20 cellular contexts compared by ENCODE assay signal in the genomic region with DNA sequence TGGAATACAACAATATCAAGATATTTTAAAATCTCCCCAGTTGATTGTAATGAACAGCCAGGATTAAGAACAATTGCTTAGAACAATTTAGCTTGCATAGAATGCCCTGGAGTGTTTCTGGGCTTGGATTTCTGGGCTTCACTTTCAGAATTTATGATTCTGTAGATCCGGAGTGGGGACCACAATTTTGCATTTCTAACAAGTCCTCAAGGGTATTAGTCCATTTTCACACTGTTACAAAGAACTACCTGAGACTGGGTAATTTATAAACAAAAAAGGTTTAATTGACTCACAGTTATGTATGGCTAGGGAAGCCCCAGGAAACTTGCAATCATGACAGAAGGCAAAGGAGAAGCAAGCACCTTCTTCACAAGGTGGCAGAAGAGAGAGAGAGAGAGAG. TPM values are rescaled to one million over a fixed set of nuclear protein-coding genes. Genes with fewer than 3 reads are reported as not detected.
DNase-seq lines count a peak whose midpoint lies in the region; ATAC-seq, FAIRE-seq and TF ChIP-seq lines count a peak whose summit lies in the region.
"Had no signal": no experiment of that assay in that cellular context is flagged by ENCODE, and none has a peak within 500 bp of the region (broad histone marks: within the 10 kb centered on the region; RNA-seq: fewer than 3 reads in every experiment).

No MANE protein-coding gene starts in this region.

- TF ChIP-seq EP300 in GM12878 (IDR thresholded peaks at IDR 0.05; ENCODE audit: borderline replicate concordance in 1 of 2, control insufficient read depth in 1 of 2, low read depth in 2 of 2, low read length in 2 of 2), result no peak

- SMC1A ChIA-PET in GM12878 (lab: Charles Lee; ENCODE audit: uncharacterized antibody, unreplicated experiment), result no interaction called here

- no peak overlapping the region for H2AFZ ChIP-seq in GM12878 (ENCODE audit: control insufficient read depth, low read depth, low read length)

- TF ChIP-seq CTCF in GM12878 (IDR thresholded peaks at IDR 0.05 in 2 of 3, conservative IDR thresholded peaks at IDR 0.05 in 1 of 3; ENCODE audit: control insufficient read depth in 2 of 3, extremely low read depth in 1 of 3, insufficient read depth in 1 of 3, low read depth in 3 of 3, low read length in 3 of 3), result no peak

- H3K79me2 ChIP-seq in GM12878 (ENCODE audit: control insufficient read depth, insufficient read depth, low read length), result no peaks in the 10 kb centered on the region

- TF ChIP-seq RAD21 in GM12878 (IDR thresholded peaks at IDR 0.05; ENCODE audit: insufficient read depth, low read depth, low read length), result no peak

- POLR2A ChIA-PET in GM12878 (lab: Charles Lee), result no interaction called here

- no peaks in the 10 kb centered on the region for H3K4me1 ChIP-seq in GM12878 (ENCODE audit: control insufficient read depth, insufficient read depth, low read length)
- H3K4me1 ChIP-seq: HAP-1 had no signal

- RAD21 ChIA-PET in GM12878 (lab: Charles Lee; ENCODE audit: unreplicated experiment), result no interaction called here

- TF ChIP-seq POLR2A in GM12878 (IDR thresholded peaks at IDR 0.05; ENCODE audit: low read depth, low read length), result no peak

- no peak overlapping the region for H3K4me3 ChIP-seq in GM12878
- H3K4me3 ChIP-seq: A549, HAP-1 had no signal

- no peak overlapping the region for H3K4me2 ChIP-seq in GM12878 (ENCODE audit: control insufficient read depth, insufficient read depth)
- H3K4me2 ChIP-seq: A549 had no signal

- no peak overlapping the region for H3K27ac ChIP-seq in GM12878 (ENCODE audit: control insufficient read depth, insufficient read depth)
- H3K27ac ChIP-seq: A549 had no signal

- FAIRE-seq in GM12878 (lab: Jason Lieb, UNC), result no peak
- FAIRE-seq: A549 had no signal

- no TSS peak for BruUV-seq in GM12878 (replicated peaks; lab: Mats Ljungman, UMichigan)

- intact Hi-C loops in GM12878 (cut with micrococcal nuclease; ENCODE audit: unreplicated experiment), result no loop called here

- in situ Hi-C loops in GM12878 (cut with MboI), result no loop called here

- CTCF ChIA-PET in GM12878 (lab: Yijun Ruan, JAX), result interaction anchor here (0.6 to 1.2 kb wide), 2 partner anchors 28 to 141 kb away, joined by 3 to 4 read pairs; no protein-coding TSS in a partner anchor

- 0% methylated on average over 1 of the region's 1 CpG for WGBS in GM12878 (ENCODE audit: insufficient coverage, insufficient replicate concordance, low lambda C conversion rate, missing lambda C conversion rate)

- ATAC-seq in GM18861 (IDR thresholded peaks at IDR 0.05; ENCODE audit: unreplicated experiment) (peak; percentile 28), GM19397 (IDR thresholded peaks at IDR 0.05; ENCODE audit: unreplicated experiment) (peak; percentile 20), HG02759 (IDR thresholded peaks at IDR 0.05; ENCODE audit: unreplicated experiment) (peak; percentile 18), GM12878 (peak; percentile 49)
- ATAC-seq: A549 had no signal

- no peaks in the 10 kb centered on the region for H3K36me3 ChIP-seq in GM12878 (ENCODE audit: control insufficient read depth in 2 of 2, insufficient read depth in 2 of 2, low read length in 1 of 2)
- H3K36me3 ChIP-seq: HAP-1 had no signal

- DNase-seq in GM12878 (ENCODE audit: low read depth, low spot score) (no peak), NCI-H146 treated with DMSO at 0.1 percent for 48 hours (lab: John Stamatoyannopoulos, UW; ENCODE audit: unreplicated experiment) (no peak), SIG-M5 treated with dmso at 0.1 percent for 504 hours (lab: John Stamatoyannopoulos, UW; ENCODE audit: unreplicated experiment) (no peak)
- DNase-seq in activated CD4-positive, alpha-beta T cell treated with anti-CD3 and anti-CD28 coated beads for 4 hours, result no peak
- DNase-seq: C1 segment of cervical spinal cord, DMS79 treated with DMSO at 0.1 percent for 48 hours, NCI-H1105 treated with DMSO at 0.1 percent for 48 hours, NCI-H187 treated with DMSO at 0.1 percent for 48 hours, NCI-H2171, NCI-H446, NCI-H69, SHP77 treated with DMSO at 0.1 percent for 48 hours had no signal

- H3K9me3 ChIP-seq in GM12878 (replicated peaks; ENCODE audit: control insufficient read depth, insufficient read depth, low read length), result no peaks in the 10 kb centered on the region
- H3K9me3 ChIP-seq: A549, HAP-1 had no signal

- no peaks in the 10 kb centered on the region for H4K20me1 ChIP-seq in GM12878 (ENCODE audit: control insufficient read depth, insufficient read depth)

- H3K9ac ChIP-seq in GM12878 (ENCODE audit: control insufficient read depth, insufficient read depth, low read length), result no peak overlapping the region

- no peaks in the 10 kb centered on the region for H3K27me3 ChIP-seq in GM12878 (replicated peaks in 1 of 2; ENCODE audit: control insufficient read depth in 2 of 2, insufficient read depth in 2 of 2, low read length in 1 of 2)

TF ChIP-seq in GM12878, 131 proteins besides CTCF, POLR2A, EP300 and RAD21:
- TF ChIP-seq, protein P1, sequence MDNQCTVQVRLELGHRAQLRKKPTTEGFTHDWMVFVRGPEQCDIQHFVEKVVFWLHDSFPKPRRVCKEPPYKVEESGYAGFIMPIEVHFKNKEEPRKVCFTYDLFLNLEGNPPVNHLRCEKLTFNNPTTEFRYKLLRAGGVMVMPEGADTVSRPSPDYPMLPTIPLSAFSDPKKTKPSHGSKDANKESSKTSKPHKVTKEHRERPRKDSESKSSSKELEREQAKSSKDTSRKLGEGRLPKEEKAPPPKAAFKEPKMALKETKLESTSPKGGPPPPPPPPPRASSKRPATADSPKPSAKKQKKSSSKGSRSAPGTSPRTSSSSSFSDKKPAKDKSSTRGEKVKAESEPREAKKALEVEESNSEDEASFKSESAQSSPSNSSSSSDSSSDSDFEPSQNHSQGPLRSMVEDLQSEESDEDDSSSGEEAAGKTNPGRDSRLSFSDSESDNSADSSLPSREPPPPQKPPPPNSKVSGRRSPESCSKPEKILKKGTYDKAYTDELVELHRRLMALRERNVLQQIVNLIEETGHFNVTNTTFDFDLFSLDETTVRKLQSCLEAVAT (IDR thresholded peaks at IDR 0.05), result no peak
- TF ChIP-seq ZNF24 (IDR thresholded peaks at IDR 0.05), result no peak

RNA-seq across cellular contexts. Expression of gene MYRIP, which starts 54.3 kb away (rescaled TPM):
- not detected in 2 replicates for total RNA-seq in GM12878 (2013; cell fraction: nucleolus; rRNA removed)
- not detected in 2 replicates for total RNA-seq in GM12878 (2014; rRNA removed)
- not detected in 2 replicates for total RNA-seq in GM12878 (2014; rRNA removed; fragmentation: Illumina TruSeq; extraction: Trizol)
- 0.08 TPM in 1 of 2 replicates, not detected in the other for total RNA-seq in GM12878 (2021)
- not detected for polyA plus RNA-seq in GM12878 (2011; ENCODE audit: low read depth)
- polyA plus RNA-seq in GM12878 (2011; rRNA removed), result 0.01 and 0.04 TPM in 2 replicates
- not detected in 2 replicates for polyA plus RNA-seq in GM12878 (2011; cell fraction: cytosol; rRNA removed)
- 0.04 TPM in 1 of 2 replicates, not detected in the other for polyA plus RNA-seq in GM12878 (2011; cell fraction: nucleus; rRNA removed)
- 0.04 TPM in 1 of 2 replicates, not detected in the other for polyA plus RNA-seq in GM12878 (2012)
- 0.03 TPM in 1 of 2 replicates, not detected in the other for polyA plus RNA-seq in GM12878 (2014; fragmentation: Illumina TruSeq; extraction: Trizol)
- not detected for polyA plus RNA-seq in GM12878 (2014; fragmentation: Nextera tagmentation; extraction: Ambion mirVana)
- not detected in 2 replicates for polyA plus RNA-seq in GM12878 (2014; rRNA removed)
- under 1 TPM in 1 of 2 experiments, not detected in 1; 0.04 TPM for polyA plus RNA-seq in GM12878 (2016; fragmentation: Nextera tagmentation; extraction: Ambion mirVana)
- polyA minus RNA-seq in GM12878 (2011; rRNA and poly(A)+ RNA removed), result not detected in 2 replicates
- not detected in 2 replicates for polyA minus RNA-seq in GM12878 (2011; cell fraction: cytosol; rRNA and poly(A)+ RNA removed)
- polyA minus RNA-seq in GM12878 (2011; cell fraction: nucleus; rRNA and poly(A)+ RNA removed), result not detected in 2 replicates
- total RNA-seq: G401; OCI-LY7; T-helper 1 cell treated with Interleukin-12 subunit alpha and Interleukin-12 subunit beta and Interleukin-4 antibody, amounts not matched to agents 30 ng/mL and 1 ng/mL, for 36 hours had no signal
- polyA plus RNA-seq: A549 had no signal
